24 cellular contexts compared by ENCODE assay signal in the genomic region with DNA sequence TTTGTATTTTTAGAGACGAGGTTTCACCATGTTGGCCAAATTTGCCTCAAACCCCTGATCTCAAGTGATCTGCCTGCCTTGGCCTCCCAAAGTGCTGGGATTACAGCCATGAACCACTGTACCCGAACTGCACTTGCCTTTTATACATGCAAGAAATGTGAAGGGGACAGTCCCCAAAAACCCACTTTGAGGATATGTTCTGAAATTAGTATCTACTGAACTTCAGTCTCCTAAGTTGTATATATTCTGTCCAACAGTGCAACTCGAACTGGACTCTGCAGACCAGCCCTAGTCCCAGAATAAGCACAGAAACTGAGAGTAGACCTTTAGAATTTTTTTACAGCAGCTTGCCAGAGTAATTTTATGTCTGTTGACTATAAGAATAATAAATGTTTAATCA. TPM values are rescaled to one million over a fixed set of nuclear protein-coding genes. Genes with fewer than 3 reads are reported as not detected.
A peak's percentile ranks its signal among the peaks of the same experiment; 100 is the strongest.
DNase-seq lines count a peak whose midpoint lies in the region; ATAC-seq and TF ChIP-seq lines count a peak whose summit lies in the region.
"Had no signal": no experiment of that assay in that cellular context is flagged by ENCODE, and none has a peak within 500 bp of the region (broad histone marks: within the 10 kb centered on the region; RNA-seq: fewer than 3 reads in every experiment).

No MANE protein-coding gene starts in this region.

- H3K79me2 ChIP-seq in MM.1S (ENCODE audit: low read length) = peaks cover 23% of the 10 kb centered on the region

- H3F3A ChIP-seq in MM.1S (ENCODE audit: insufficient read depth, low read length) = peaks cover 21% of the 10 kb centered on the region

- H3K4me1 Mint-ChIP-seq in activated naive CD4-positive, alpha-beta T cell treated with anti-CD3 and anti-CD28 coated beads for 36 hours (ENCODE audit: low read depth) = peaks cover 92% of the 10 kb centered on the region
- H3K4me1 Mint-ChIP-seq in activated T-helper 2 cell treated with anti-CD3 and anti-CD28 coated beads, Interferon-gamma antibody, Interleukin-2, Interleukin-4, amounts not matched to agents 10 μg/mL and 5 μg/mL and 100 μg/mL, durations not matched to agents 14 hours and 24 hours and 36 hours (ENCODE audit: low read depth) = peaks cover 84% of the 10 kb centered on the region
- H3K4me1 Mint-ChIP-seq in stimulated activated naive CD8-positive, alpha-beta T cell treated with anti-CD3 and anti-CD28 coated beads, Interleukin-15, Interleukin-2, amounts not matched to agents 100 ng/mL and 50 ng/mL, for 24 hours (ENCODE audit: low read depth) = peaks cover 98% of the 10 kb centered on the region

- no peaks in the 10 kb centered on the region for H3K9me3 ChIP-seq in MM.1S (replicated peaks; ENCODE audit: insufficient read depth, low read length)
- H3K9me3 ChIP-seq: right lobe of liver, stomach had no signal

- H3K4me2 ChIP-seq in MM.1S (ENCODE audit: low read depth, low read length) = peak overlapping the region; percentile 16

- peaks cover 38% of the 10 kb centered on the region for H3K4me1 ChIP-seq in MM.1S (ENCODE audit: low read length)
- H3K4me1 ChIP-seq: right lobe of liver had no signal

- peak overlapping the region; percentile 60 for H3K4me3 Mint-ChIP-seq in activated naive CD4-positive, alpha-beta T cell treated with anti-CD3 and anti-CD28 coated beads for 36 hours
- peak overlapping the region; percentile 43 for H3K4me3 Mint-ChIP-seq in activated T-helper 2 cell treated with anti-CD3 and anti-CD28 coated beads, Interferon-gamma antibody, Interleukin-2, Interleukin-4, amounts not matched to agents 10 μg/mL and 5 μg/mL and 100 μg/mL, durations not matched to agents 14 hours and 24 hours and 36 hours (ENCODE audit: low read depth)
- H3K4me3 Mint-ChIP-seq in stimulated activated naive CD8-positive, alpha-beta T cell treated with anti-CD3 and anti-CD28 coated beads, Interleukin-15, Interleukin-2, amounts not matched to agents 100 ng/mL and 50 ng/mL, for 24 hours = peak overlapping the region; percentile 70
- H3K4me3 Mint-ChIP-seq: neural crest cell had no signal

- H3K27ac ChIP-seq in MM.1S (ENCODE audit: low read length) = peak overlapping the region; percentile 54; the same call in 1 of the 2 replicates
- H3K27ac ChIP-seq: C4-2B, dorsolateral prefrontal cortex, HL-60, right lobe of liver, stomach, tibial nerve had no signal

- H3K9me2 ChIP-seq in MM.1S (replicated peaks; ENCODE audit: insufficient read depth, low read length) = no peaks in the 10 kb centered on the region

- intact Hi-C loops in activated naive CD4-positive, alpha-beta T cell treated with anti-CD3 and anti-CD28 coated beads for 36 hours (cut with micrococcal nuclease) = no loop called here
- intact Hi-C loops in activated T-helper 2 cell treated with anti-CD3 and anti-CD28 coated beads, Interferon-gamma antibody, Interleukin-2, Interleukin-4, amounts not matched to agents 10 μg/mL and 5 μg/mL and 100 μg/mL, durations not matched to agents 14 hours and 24 hours and 36 hours (cut with micrococcal nuclease) = loop anchor here (2.0 kb wide), 1 partner anchor 17 kb away; no protein-coding TSS in a partner anchor

- peaks cover 49% of the 10 kb centered on the region for H3K36me3 Mint-ChIP-seq in activated naive CD4-positive, alpha-beta T cell treated with anti-CD3 and anti-CD28 coated beads for 36 hours (ENCODE audit: low read depth)
- H3K36me3 Mint-ChIP-seq in activated T-helper 2 cell treated with anti-CD3 and anti-CD28 coated beads, Interferon-gamma antibody, Interleukin-2, Interleukin-4, amounts not matched to agents 10 μg/mL and 5 μg/mL and 100 μg/mL, durations not matched to agents 14 hours and 24 hours and 36 hours (ENCODE audit: low read depth) = peaks cover 87% of the 10 kb centered on the region
- H3K36me3 Mint-ChIP-seq in stimulated activated naive CD8-positive, alpha-beta T cell treated with anti-CD3 and anti-CD28 coated beads, Interleukin-15, Interleukin-2, amounts not matched to agents 100 ng/mL and 50 ng/mL, for 24 hours (ENCODE audit: low read depth) = peaks cover 84% of the 10 kb centered on the region

- H3K9ac ChIP-seq in MM.1S (ENCODE audit: low read length) = no peak overlapping the region; the same call in 1 of the 2 replicates

- no peaks in the 10 kb centered on the region for H3K9me3 Mint-ChIP-seq in activated naive CD4-positive, alpha-beta T cell treated with anti-CD3 and anti-CD28 coated beads for 36 hours
- peaks cover 11% of the 10 kb centered on the region for H3K9me3 Mint-ChIP-seq in activated T-helper 2 cell treated with anti-CD3 and anti-CD28 coated beads, Interferon-gamma antibody, Interleukin-2, Interleukin-4, amounts not matched to agents 10 μg/mL and 5 μg/mL and 100 μg/mL, durations not matched to agents 14 hours and 24 hours and 36 hours
- H3K9me3 Mint-ChIP-seq in stimulated activated naive CD8-positive, alpha-beta T cell treated with anti-CD3 and anti-CD28 coated beads, Interleukin-15, Interleukin-2, amounts not matched to agents 100 ng/mL and 50 ng/mL, for 24 hours = no peaks in the 10 kb centered on the region

- DNase-seq in activated naive CD4-positive, alpha-beta T cell treated with anti-CD3 and anti-CD28 coated beads for 36 hours = peak; percentile 50
- DNase-seq in activated naive CD4-positive, alpha-beta T cell (lab: John Stamatoyannopoulos, UW) = no peak
- DNase-seq in MM.1S (peak; percentile 32), NCI-H2227 (lab: John Stamatoyannopoulos, UW; ENCODE audit: unreplicated experiment) (no peak)
- no peak for DNase-seq in activated T-helper 2 cell treated with anti-CD3 and anti-CD28 coated beads, Interferon-gamma antibody, Interleukin-2, Interleukin-4, amounts not matched to agents 10 μg/mL and 5 μg/mL and 100 μg/mL, durations not matched to agents 14 hours and 24 hours and 36 hours (ENCODE audit: low spot score)
- DNase-seq: activated CD4-positive, CD25-positive, alpha-beta regulatory T cell treated with anti-CD3 and anti-CD28 coated beads, Interleukin-2, amount 50 U/mL, for 72 hours; activated CD8-positive, alpha-beta memory T cell treated with anti-CD3 and anti-CD28 coated beads, Interleukin-2, amount 50 U/mL, for 4 hours; dorsolateral prefrontal cortex; NCI-H1105; NCI-H2081; NCI-H82; OCI-M1; right lobe of liver; stimulated activated CD4-positive, alpha-beta T cell treated with anti-CD3 and anti-CD28 coated beads, Interleukin-12 subunit alpha, Interleukin-12 subunit beta, amount 100 ng/mL, for 4 hours; stimulated activated CD4-positive, alpha-beta T cell treated with anti-CD3 and anti-CD28 coated beads, Interleukin-4, amount 100 ng/mL, for 4 hours; stomach had no signal

- no peaks in the 10 kb centered on the region for H3K36me3 ChIP-seq in MM.1S (replicated peaks; ENCODE audit: insufficient read depth, low read length)
- H3K36me3 ChIP-seq: right lobe of liver, stomach had no signal

- CTCF ChIA-PET in activated naive CD4-positive, alpha-beta T cell treated with anti-CD3 and anti-CD28 coated beads for 36 hours (lab: Charles Lee) = interaction anchor here (0.7 to 1.3 kb wide), 2 partner anchors 14 to 108 kb away, joined by 3 read pairs; no protein-coding TSS in a partner anchor

- no peak for ATAC-seq in GM21528 (IDR thresholded peaks at IDR 0.05; ENCODE audit: low FRiP score, unreplicated experiment)
- ATAC-seq in GM18511 (IDR thresholded peaks at IDR 0.05; ENCODE audit: unreplicated experiment) = no peak
- ATAC-seq: right lobe of liver, Right ventricle myocardium inferior had no signal

- H3K27me3 ChIP-seq in MM.1S (replicated peaks; ENCODE audit: insufficient read depth, low read length) = no peaks in the 10 kb centered on the region
- H3K27me3 ChIP-seq: dorsolateral prefrontal cortex, right lobe of liver, stomach, tibial nerve had no signal

- H4K20me1 ChIP-seq in MM.1S (ENCODE audit: insufficient read depth, low read length) = no peaks in the 10 kb centered on the region

- no peaks in the 10 kb centered on the region for H3K27me3 Mint-ChIP-seq in activated naive CD4-positive, alpha-beta T cell treated with anti-CD3 and anti-CD28 coated beads for 36 hours (ENCODE audit: low read depth)
- no peaks in the 10 kb centered on the region for H3K27me3 Mint-ChIP-seq in activated T-helper 2 cell treated with anti-CD3 and anti-CD28 coated beads, Interferon-gamma antibody, Interleukin-2, Interleukin-4, amounts not matched to agents 10 μg/mL and 5 μg/mL and 100 μg/mL, durations not matched to agents 14 hours and 24 hours and 36 hours (ENCODE audit: low read depth)
- no peaks in the 10 kb centered on the region for H3K27me3 Mint-ChIP-seq in stimulated activated naive CD8-positive, alpha-beta T cell treated with anti-CD3 and anti-CD28 coated beads, Interleukin-15, Interleukin-2, amounts not matched to agents 100 ng/mL and 50 ng/mL, for 24 hours

- H3K27ac Mint-ChIP-seq in activated naive CD4-positive, alpha-beta T cell treated with anti-CD3 and anti-CD28 coated beads for 36 hours = peak overlapping the region; percentile 89
- peak overlapping the region; percentile 73 for H3K27ac Mint-ChIP-seq in activated T-helper 2 cell treated with anti-CD3 and anti-CD28 coated beads, Interferon-gamma antibody, Interleukin-2, Interleukin-4, amounts not matched to agents 10 μg/mL and 5 μg/mL and 100 μg/mL, durations not matched to agents 14 hours and 24 hours and 36 hours
- peak overlapping the region; percentile 93 for H3K27ac Mint-ChIP-seq in stimulated activated naive CD8-positive, alpha-beta T cell treated with anti-CD3 and anti-CD28 coated beads, Interleukin-15, Interleukin-2, amounts not matched to agents 100 ng/mL and 50 ng/mL, for 24 hours

- no peak for TF ChIP-seq CTCF in MM.1S (IDR thresholded peaks at IDR 0.05; ENCODE audit: low read length)

- H3K4me3 ChIP-seq in MM.1S (ENCODE audit: low read length) = no peak overlapping the region; the same call in 1 of the 2 replicates
- H3K4me3 ChIP-seq: dorsolateral prefrontal cortex, right lobe of liver, stomach, tibial nerve had no signal

- H2AFZ ChIP-seq in MM.1S (ENCODE audit: low read length) = no peak overlapping the region

RNA-seq across cellular contexts. Expression of a gene that starts 28.5 kb away (rescaled TPM):
- total RNA-seq in activated naive CD4-positive, alpha-beta T cell treated with anti-CD3 and anti-CD28 coated beads for 36 hours = 10 to 100 TPM; 75.1 to 77.9 TPM
- total RNA-seq in activated T-helper 2 cell treated with anti-CD3 and anti-CD28 coated beads, Interferon-gamma antibody, Interleukin-2, Interleukin-4, amounts not matched to agents 10 μg/mL and 5 μg/mL and 100 μg/mL, durations not matched to agents 14 hours and 24 hours and 36 hours = 88.8 and 89.7 TPM in 2 replicates

Comparison
In these comparisons a context has a peak if more than half of its experiments do, and no peak if none do; other contexts are left out.
1. DNase-seq: peak in activated naive CD4-positive, alpha-beta T cell treated with anti-CD3 and anti-CD28 coated beads for 36 hours (single experiment) and MM.1S (single experiment); none in activated naive CD4-positive, alpha-beta T cell (0 of 4), activated T-helper 2 cell treated with anti-CD3 and anti-CD28 coated beads, Interferon-gamma antibody, Interleukin-2, Interleukin-4, amounts not matched to agents 10 μg/mL and 5 μg/mL and 100 μg/mL, durations not matched to agents 14 hours and 24 hours and 36 hours (single experiment) and NCI-H2227 (single experiment).
2. Peak in every context shown above with its lines, with median percentiles within 50 percentile points of each other: H3K27ac Mint-ChIP-seq and H3K4me3 Mint-ChIP-seq.